41 cellular contexts compared by ENCODE assay signal in genomic region chr11:93969925-93970922, GRCh38. TPM values are rescaled to one million over a fixed set of nuclear protein-coding genes. Genes with fewer than 3 reads are reported as not detected.
"Had no signal": no experiment of that assay in that cellular context is flagged by ENCODE, and none has a peak within 500 bp of the region (broad histone marks: within the 10 kb centered on the region; RNA-seq: fewer than 3 reads in every experiment).

No MANE protein-coding gene starts in this region.

- H3K27ac ChIP-seq: brain microvascular endothelial cell, coronary artery, dorsolateral prefrontal cortex, gastroesophageal sphincter, pancreas, prostate gland, skin epidermis, vagina, VCaP had no signal

- H3K4me3 ChIP-seq: coronary artery, dorsolateral prefrontal cortex, gastroesophageal sphincter, pancreas, prostate gland, skin epidermis, vagina had no signal

- H3K27me3 ChIP-seq: brain microvascular endothelial cell, gastroesophageal sphincter, pancreas, vagina had no signal

- H3K36me3 ChIP-seq: brain microvascular endothelial cell, gastroesophageal sphincter, prostate gland, vagina had no signal

- FAIRE-seq: astrocyte, kidney, pancreas, TTC549 had no signal

- H3K9me3 ChIP-seq: pancreas, prostate gland had no signal

- H3K4me1 ChIP-seq: gastroesophageal sphincter, prostate gland, vagina had no signal

- ATAC-seq: activated CD4-positive, CD25-positive, alpha-beta regulatory T cell treated with anti-CD3 and anti-CD28 coated beads, Interleukin-2, amount 50 U/mL, for 24 hours; activated T-helper 17 cell treated with anti-CD3 and anti-CD28 coated beads, Interleukin-2, amount 50 U/mL, for 72 hours; gastroesophageal sphincter; left colon; naive thymus-derived CD4-positive, alpha-beta T cell; pancreas; sciatic nerve; stimulated activated memory B cell treated with anti-CD40 and anti-IgM and Interleukin-4, amounts not matched to agents 10 μg/mL and 1 μg/mL and 100 μg/mL, for 72 hours; stimulated activated naive CD8-positive, alpha-beta T cell treated with anti-CD3 and anti-CD28 coated beads, Interleukin-15, amount 100 ng/mL, for 72 hours had no signal

- DNase-seq: activated CD4-positive, alpha-beta memory T cell treated with anti-CD3 and anti-CD28 coated beads, Interleukin-2, amount 10 ng/mL, durations not matched to agents 7 days and 5 days; activated CD4-positive, alpha-beta T cell treated with anti-CD3 and anti-CD28 coated beads, Interleukin-2, amount 10 ng/mL, durations not matched to agents 7 days and 5 days; activated gamma-delta T cell treated with Interleukin-2 at 50 U/mL for 16 hours; activated naive CD4-positive, alpha-beta T cell treated with anti-CD3 and anti-CD28 coated beads, Interleukin-2, amount 50 U/mL, for 16 hours; activated T-cell treated with anti-CD3 and anti-CD28 coated beads, Interleukin-2, amount 50 U/mL, for 4 hours; amniotic stem cell; brain microvascular endothelial cell; dorsolateral prefrontal cortex; effector memory CD4-positive, alpha-beta T cell; erythroblast; head of caudate nucleus; hippocampal formation; immature natural killer cell; kidney; left colon; naive thymus-derived CD4-positive, alpha-beta T cell; nucleus accumbens; pancreas; retina; stimulated activated CD4-positive, alpha-beta T cell treated with anti-CD3 and anti-CD28 coated beads, Interleukin-12 subunit alpha, Interleukin-12 subunit beta, amount 100 ng/mL, for 4 hours; stimulated activated CD4-positive, alpha-beta T cell treated with anti-CD3 and anti-CD28 coated beads, Interleukin-4, amount 100 ng/mL, for 24 hours; stimulated activated naive CD8-positive, alpha-beta T cell treated with anti-CD3 and anti-CD28 coated beads, Interleukin-15, amount 100 ng/mL, for 72 hours; substantia nigra; T-helper 9 cell had no signal

RNA-seq across cellular contexts. Expression of gene HEPHL1, which starts 50.9 kb away (rescaled TPM):
- total RNA-seq: activated CD4-positive, alpha-beta memory T cell treated with anti-CD3 and anti-CD28 coated beads, Interleukin-2, amount 10 ng/mL, durations not matched to agents 7 days and 5 days; activated CD4-positive, alpha-beta T cell treated with anti-CD3 and anti-CD28 coated beads, Interleukin-2, amount 10 ng/mL, durations not matched to agents 7 days and 5 days; activated T-cell treated with anti-CD3 and anti-CD28 coated beads, Interleukin-2, amount 50 U/mL, for 4 hours; activated T-helper 17 cell treated with anti-CD3 and anti-CD28 coated beads, Interleukin-2, amount 50 U/mL, for 72 hours; astrocyte; cardiac septum; cerebellum; fibroblast of lung; kidney; left colon; mesothelial cell of epicardium; naive thymus-derived CD4-positive, alpha-beta T cell; pancreas; sciatic nerve had no signal
- polyA plus RNA-seq: fibroblast of lung; immature natural killer cell; naive thymus-derived CD4-positive, alpha-beta T cell; neural cell; pancreas had no signal
